In genomic region chr9:4662108-4662988, GRCh38 we compare ENCODE assay signal across 8 cellular contexts. TPM values are rescaled to one million over a fixed set of nuclear protein-coding genes. Genes with fewer than 3 reads are reported as not detected.
DNase-seq lines count a peak whose midpoint lies in the region; ATAC-seq and TF ChIP-seq lines count a peak whose summit lies in the region.

PLPP6 (plus strand) TSS chr9:4662294; CDS start chr9:4662376, 82 bp downstream.

- H3K27ac Mint-ChIP-seq in WTC11: peak within 1 kb of the TSS; percentile 71

- H3K4me3 Mint-ChIP-seq in WTC11: peak within 1 kb of the TSS; percentile 82

- DNase-seq in AG08396 (ENCODE audit: low spot score) (peak; percentile 90), NCI-H2171 (lab: John Stamatoyannopoulos, UW) (peak; percentile 96), WTC11 (ENCODE audit: low spot score) (peak; percentile 95), inferior parietal cortex (ENCODE audit: extremely low spot score) (peak; percentile 82)
- DNase-seq in central memory CD4-positive, alpha-beta T cell: peak; percentile 75
- DNase-seq in stimulated activated CD4-positive, alpha-beta T cell treated with anti-CD3 and anti-CD28 coated beads, Interleukin-12 subunit alpha, Interleukin-12 subunit beta, amount 100 ng/mL, for 24 hours (ENCODE audit: low read depth in 2 of 2): peak; percentile 53 to 70

- peaks cover 5% of the 10 kb centered on the region for H3K36me3 Mint-ChIP-seq in WTC11

- no peaks in the 10 kb centered on the region; the same call in 1 of the 2 replicates for H3K27me3 Mint-ChIP-seq in WTC11 (ENCODE audit: low read depth)

- TF ChIP-seq CTCF in WTC11 (IDR thresholded peaks at IDR 0.05): no peak

- CTCF ChIA-PET in WTC11 (lab: Charles Lee): interaction anchor here (0.7 to 1.8 kb wide), 8 partner anchors 14 to 275 kb away, joined by 3 to 13 read pairs (median 4); partner anchors contain the start of genes AK3 and CDC37L1

- peak; percentile 91 for ATAC-seq in GM18868 (IDR thresholded peaks at IDR 0.05; ENCODE audit: unreplicated experiment)
- ATAC-seq in HG03095 (IDR thresholded peaks at IDR 0.05; ENCODE audit: unreplicated experiment): peak; percentile 87
- ATAC-seq in WTC11: peak; percentile 93

- H3K4me1 Mint-ChIP-seq in WTC11: peaks cover 62% of the 10 kb centered on the region

- H3K9me3 Mint-ChIP-seq in WTC11: peaks cover 5% of the 10 kb centered on the region; the same call in 1 of the 2 replicates

- POLR2A ChIA-PET in WTC11 (lab: Charles Lee): interaction anchor here (3.4 kb wide), 1 partner anchor 17 kb away, joined by 14 read pairs; the partner anchor contains the start of gene CDC37L1

TF ChIP-seq in WTC11, 78 proteins besides CTCF, POLR2A, EP300 and RAD21 (continues in another document):
- TF ChIP-seq ZNF396 (CRISPR knock-in tag; IDR thresholded peaks at IDR 0.05; ENCODE audit: borderline replicate concordance) (no peak), ZNF219 (CRISPR knock-in tag; IDR thresholded peaks at IDR 0.05; ENCODE audit: borderline replicate concordance) (no peak), ZNF263 (CRISPR knock-in tag; IDR thresholded peaks at IDR 0.05; ENCODE audit: low read depth) (0 out of 2 replicates have a peak, but pooled peaks have one; percentile 50), MYBL2 (CRISPR knock-in tag; IDR thresholded peaks at IDR 0.05) (peak; percentile 69; the same call in 1 of the 2 replicates), IRF1 (CRISPR knock-in tag; IDR thresholded peaks at IDR 0.05) (peak; percentile 14; the same call in 1 of the 2 replicates), HMGA2 (CRISPR knock-in tag; IDR thresholded peaks at IDR 0.05) (no peak), SP1 (CRISPR knock-in tag; conservative IDR thresholded peaks at IDR 0.05) (peak; percentile 85), JAZF1 (CRISPR knock-in tag; IDR thresholded peaks at IDR 0.05) (no peak), FOXP1 (CRISPR knock-in tag; IDR thresholded peaks at IDR 0.05; ENCODE audit: borderline replicate concordance) (peak; percentile 66; the same call in 1 of the 2 replicates), AFF4 (CRISPR knock-in tag; IDR thresholded peaks at IDR 0.05; ENCODE audit: borderline replicate concordance) (0 out of 2 replicates have a peak, but pooled peaks have one; percentile 47), ATF3 (CRISPR knock-in tag; conservative IDR thresholded peaks at IDR 0.05) (no peak), TP53 (CRISPR knock-in tag; IDR thresholded peaks at IDR 0.05) (peak; percentile 61; the same call in 1 of the 2 replicates), RELA (CRISPR knock-in tag; IDR thresholded peaks at IDR 0.05; ENCODE audit: borderline replicate concordance) (no peak), CREB1 (CRISPR knock-in tag; IDR thresholded peaks at IDR 0.05) (0 out of 2 replicates have a peak, but pooled peaks have one; percentile 27), MLX (CRISPR knock-in tag; IDR thresholded peaks at IDR 0.05) (0 out of 2 replicates have a peak, but pooled peaks have one; percentile 67), TCF7 (CRISPR knock-in tag; IDR thresholded peaks at IDR 0.05; ENCODE audit: low read depth) (no peak)
- TF ChIP-seq, protein P1, sequence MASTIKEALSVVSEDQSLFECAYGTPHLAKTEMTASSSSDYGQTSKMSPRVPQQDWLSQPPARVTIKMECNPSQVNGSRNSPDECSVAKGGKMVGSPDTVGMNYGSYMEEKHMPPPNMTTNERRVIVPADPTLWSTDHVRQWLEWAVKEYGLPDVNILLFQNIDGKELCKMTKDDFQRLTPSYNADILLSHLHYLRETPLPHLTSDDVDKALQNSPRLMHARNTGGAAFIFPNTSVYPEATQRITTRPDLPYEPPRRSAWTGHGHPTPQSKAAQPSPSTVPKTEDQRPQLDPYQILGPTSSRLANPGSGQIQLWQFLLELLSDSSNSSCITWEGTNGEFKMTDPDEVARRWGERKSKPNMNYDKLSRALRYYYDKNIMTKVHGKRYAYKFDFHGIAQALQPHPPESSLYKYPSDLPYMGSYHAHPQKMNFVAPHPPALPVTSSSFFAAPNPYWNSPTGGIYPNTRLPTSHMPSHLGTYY (CRISPR knock-in tag; IDR thresholded peaks at IDR 0.05): no peak
- TF ChIP-seq, protein P2, sequence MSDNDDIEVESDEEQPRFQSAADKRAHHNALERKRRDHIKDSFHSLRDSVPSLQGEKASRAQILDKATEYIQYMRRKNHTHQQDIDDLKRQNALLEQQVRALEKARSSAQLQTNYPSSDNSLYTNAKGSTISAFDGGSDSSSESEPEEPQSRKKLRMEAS (CRISPR knock-in tag; IDR thresholded peaks at IDR 0.05): no peak; the same call in 1 of the 2 replicates
- TF ChIP-seq, protein P3, sequence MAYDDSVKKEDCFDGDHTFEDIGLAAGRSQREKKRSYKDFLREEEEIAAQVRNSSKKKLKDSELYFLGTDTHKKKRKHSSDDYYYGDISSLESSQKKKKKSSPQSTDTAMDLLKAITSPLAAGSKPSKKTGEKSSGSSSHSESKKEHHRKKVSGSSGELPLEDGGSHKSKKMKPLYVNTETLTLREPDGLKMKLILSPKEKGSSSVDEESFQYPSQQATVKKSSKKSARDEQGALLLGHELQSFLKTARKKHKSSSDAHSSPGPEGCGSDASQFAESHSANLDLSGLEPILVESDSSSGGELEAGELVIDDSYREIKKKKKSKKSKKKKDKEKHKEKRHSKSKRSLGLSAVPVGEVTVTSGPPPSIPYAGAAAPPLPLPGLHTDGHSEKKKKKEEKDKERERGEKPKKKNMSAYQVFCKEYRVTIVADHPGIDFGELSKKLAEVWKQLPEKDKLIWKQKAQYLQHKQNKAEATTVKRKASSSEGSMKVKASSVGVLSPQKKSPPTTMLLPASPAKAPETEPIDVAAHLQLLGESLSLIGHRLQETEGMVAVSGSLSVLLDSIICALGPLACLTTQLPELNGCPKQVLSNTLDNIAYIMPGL (CRISPR knock-in tag; IDR thresholded peaks at IDR 0.05): peak; percentile 99
- TF ChIP-seq, protein P4, sequence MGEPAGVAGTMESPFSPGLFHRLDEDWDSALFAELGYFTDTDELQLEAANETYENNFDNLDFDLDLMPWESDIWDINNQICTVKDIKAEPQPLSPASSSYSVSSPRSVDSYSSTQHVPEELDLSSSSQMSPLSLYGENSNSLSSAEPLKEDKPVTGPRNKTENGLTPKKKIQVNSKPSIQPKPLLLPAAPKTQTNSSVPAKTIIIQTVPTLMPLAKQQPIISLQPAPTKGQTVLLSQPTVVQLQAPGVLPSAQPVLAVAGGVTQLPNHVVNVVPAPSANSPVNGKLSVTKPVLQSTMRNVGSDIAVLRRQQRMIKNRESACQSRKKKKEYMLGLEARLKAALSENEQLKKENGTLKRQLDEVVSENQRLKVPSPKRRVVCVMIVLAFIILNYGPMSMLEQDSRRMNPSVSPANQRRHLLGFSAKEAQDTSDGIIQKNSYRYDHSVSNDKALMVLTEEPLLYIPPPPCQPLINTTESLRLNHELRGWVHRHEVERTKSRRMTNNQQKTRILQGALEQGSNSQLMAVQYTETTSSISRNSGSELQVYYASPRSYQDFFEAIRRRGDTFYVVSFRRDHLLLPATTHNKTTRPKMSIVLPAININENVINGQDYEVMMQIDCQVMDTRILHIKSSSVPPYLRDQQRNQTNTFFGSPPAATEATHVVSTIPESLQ (CRISPR knock-in tag; IDR thresholded peaks at IDR 0.05): no peak

RNA-seq across cellular contexts. Expression of gene PLPP6, which starts in this region (rescaled TPM):
- 13.4 to 13.5 TPM (median 13.5 TPM) in 3 replicates for total RNA-seq in WTC11 (2021)

Comparison
In these comparisons a context has a peak if more than half of its experiments do, and no peak if none do; other contexts are left out.
1. Peak in every context shown above with its lines: DNase-seq and ATAC-seq.